ENCODE assay signal across 19 cellular contexts in the genomic region with DNA sequence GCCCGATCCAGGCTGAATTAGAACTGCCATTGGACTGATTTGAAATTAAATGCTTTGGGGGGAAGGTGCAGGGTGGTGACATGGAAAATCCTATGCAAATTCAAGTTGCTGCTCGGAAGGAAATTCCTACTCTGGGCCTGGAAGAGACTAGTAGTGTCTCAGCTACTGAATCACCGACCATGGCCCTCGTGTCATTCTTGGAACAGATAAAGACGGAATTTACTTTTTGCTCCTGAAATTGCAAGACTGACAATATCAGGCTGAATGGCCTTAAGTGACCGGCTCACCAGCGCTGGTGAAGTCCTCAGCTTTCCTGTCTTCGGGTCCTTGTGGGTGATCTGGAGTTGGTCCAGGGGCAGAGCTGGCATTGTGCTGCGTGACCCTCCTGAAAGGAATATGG. TPM values are rescaled to one million over a fixed set of nuclear protein-coding genes. Genes with fewer than 3 reads are reported as not detected.
A peak's percentile ranks its signal among the peaks of the same experiment; 100 is the strongest.
DNase-seq lines count a peak whose midpoint lies in the region; ATAC-seq and TF ChIP-seq lines count a peak whose summit lies in the region.
"Had no signal": no experiment of that assay in that cellular context is flagged by ENCODE, and none has a peak within 500 bp of the region (broad histone marks: within the 10 kb centered on the region; RNA-seq: fewer than 3 reads in every experiment).

No MANE protein-coding gene starts in this region.

- H3K27ac ChIP-seq in adrenal gland (peak overlapping the region in 4 of 5 donors; percentile 53 to 85 (median 77)), right lobe of liver (peak overlapping the region in 2 of 3 donors; percentile 13 to 24), skeletal muscle tissue (ENCODE audit: low read depth, low read length) (peak overlapping the region; percentile 75), spleen (peak overlapping the region in 4 of 8 donors; percentile 16 to 64 (median 29)), transverse colon (no peak overlapping the region)
- H3K27ac ChIP-seq: C4-2B had no signal

- no peaks in the 10 kb centered on the region for H3K27me3 ChIP-seq in adrenal gland
- H3K27me3 ChIP-seq in right lobe of liver = no peaks in the 10 kb centered on the region
- no peaks in the 10 kb centered on the region for H3K27me3 ChIP-seq in skeletal muscle tissue (ENCODE audit: control insufficient read depth in 3 of 3, insufficient read depth in 3 of 3, low read length in 3 of 3)
- H3K27me3 ChIP-seq in spleen (replicated peaks in 1 of 7) = no peaks in the 10 kb centered on the region
- H3K27me3 ChIP-seq in transverse colon = no peaks in the 10 kb centered on the region

- peaks cover 0 to 7% of the 10 kb centered on the region in 2 donors for H3K36me3 ChIP-seq in adrenal gland (replicated peaks in 1 of 2)
- H3K36me3 ChIP-seq in right lobe of liver = peaks cover 0 to 9% (median 0%) of the 10 kb centered on the region in 4 donors
- peaks cover 9 to 31% (median 10%) of the 10 kb centered on the region in 3 donors for H3K36me3 ChIP-seq in skeletal muscle tissue (ENCODE audit: control insufficient read depth in 3 of 3, insufficient read depth in 3 of 3, low read length in 3 of 3)
- H3K36me3 ChIP-seq in spleen = peaks cover 0 to 82% (median 43%) of the 10 kb centered on the region in 6 donors
- H3K36me3 ChIP-seq in transverse colon = peaks cover 0 to 18% (median 2%) of the 10 kb centered on the region in 4 donors

- TF ChIP-seq CTCF in adrenal gland (IDR thresholded peaks at IDR 0.05) = no peak
- TF ChIP-seq CTCF in right lobe of liver (IDR thresholded peaks at IDR 0.05) = no peak
- TF ChIP-seq CTCF in spleen (IDR thresholded peaks at IDR 0.05 in 8 of 11, conservative IDR thresholded peaks at IDR 0.05 in 3 of 11) = no peak
- no peak for TF ChIP-seq CTCF in transverse colon (IDR thresholded peaks at IDR 0.05)

- H3K4me1 ChIP-seq in adrenal gland (replicated peaks in 1 of 2) (peaks cover 36 to 58% of the 10 kb centered on the region in 2 donors), right lobe of liver (peaks cover 0 to 24% (median 9%) of the 10 kb centered on the region in 4 donors), skeletal muscle tissue (ENCODE audit: control insufficient read depth in 3 of 3, insufficient read depth in 3 of 3, low read length in 3 of 3) (peaks cover 32 to 42% (median 38%) of the 10 kb centered on the region in 3 donors), spleen (peaks cover 6 to 77% (median 33%) of the 10 kb centered on the region in 6 donors), transverse colon (peaks cover 2 to 22% (median 4%) of the 10 kb centered on the region in 4 donors)

- H3K9me3 ChIP-seq in adrenal gland (replicated peaks in 1 of 3) = no peaks in the 10 kb centered on the region
- H3K9me3 ChIP-seq in right lobe of liver = no peaks in the 10 kb centered on the region
- H3K9me3 ChIP-seq in skeletal muscle tissue (ENCODE audit: control insufficient read depth in 3 of 3, low read length in 3 of 3) = no peaks in the 10 kb centered on the region
- no peaks in the 10 kb centered on the region for H3K9me3 ChIP-seq in spleen
- H3K9me3 ChIP-seq in transverse colon = no peaks in the 10 kb centered on the region

- 40 to 47% (median 43%) methylated on average over 9 of the region's 9 CpGs for WGBS in adrenal gland, 4 donors
- WGBS in right lobe of liver (ENCODE audit: insufficient coverage, low coverage, low lambda C conversion rate, missing lambda C conversion rate) = 75% methylated on average over 7 of the region's 9 CpGs
- 83 to 94% (median 93%) methylated on average over 9 of the region's 9 CpGs for WGBS in spleen, 5 donors
- 94% methylated on average over 9 of the region's 9 CpGs; no CpG with 5 or more reads in 1 of the 2 donors for WGBS in transverse colon (ENCODE audit: low coverage in 1 of 2), 2 donors

- ATAC-seq in right lobe of liver = peak; percentile 7 to 46 (median 32)
- ATAC-seq: GM23338, SK-N-SH treated with all-trans-retinoic acid at 6 μM for 48 hours had no signal

- peak; percentile 29 for DNase-seq in OCI-M1 (lab: John Stamatoyannopoulos, UW)
- peak; percentile 29 to 72 (median 56) for DNase-seq in adrenal gland
- no peak for DNase-seq in right lobe of liver
- DNase-seq in NCI-H2196 (lab: John Stamatoyannopoulos, UW; ENCODE audit: unreplicated experiment) = no peak
- no peak for DNase-seq in stimulated activated CD4-positive, alpha-beta T cell treated with anti-CD3 and anti-CD28 coated beads, Interleukin-2, amount 100 ng/mL, for 48 hours
- DNase-seq in spleen = no peak
- DNase-seq in transverse colon = no peak
- DNase-seq: ACHN; DMS79; KG1; MV-4-11; NCI-H187 treated with DMSO at 0.1 percent for 48 hours; NCI-H69; NK-92 treated with Interleukin-12 subunit alpha and Interleukin-12 subunit beta, amount 100 ng/mL, for 24 hours; SHP77 treated with DMSO at 0.1 percent for 48 hours had no signal

- TF ChIP-seq POLR2A in adrenal gland (IDR thresholded peaks at IDR 0.05) (peak in 1 of 2 donors; percentile 24), right lobe of liver (IDR thresholded peaks at IDR 0.05) (no peak), spleen (IDR thresholded peaks at IDR 0.05) (no peak), transverse colon (IDR thresholded peaks at IDR 0.05) (no peak)

- no peak overlapping the region for H3K4me3 ChIP-seq in adrenal gland
- H3K4me3 ChIP-seq in right lobe of liver = no peak overlapping the region
- no peak overlapping the region for H3K4me3 ChIP-seq in skeletal muscle tissue (ENCODE audit: low read length in 3 of 3)
- no peak overlapping the region for H3K4me3 ChIP-seq in spleen
- H3K4me3 ChIP-seq in transverse colon = no peak overlapping the region
- H3K4me3 ChIP-seq: GM23338 had no signal

- no peak for TF ChIP-seq EP300 in transverse colon (IDR thresholded peaks at IDR 0.05; ENCODE audit: low read depth)

- H3K9ac ChIP-seq in skeletal muscle tissue (ENCODE audit: low read depth in 1 of 3, low read length in 3 of 3) = peak overlapping the region; percentile 12 to 65 (median 44)

- intact Hi-C loops in adrenal gland (cut with DNase I) = no loop called here
- intact Hi-C loops in right lobe of liver (cut with DNase I) = no loop called here
- intact Hi-C loops in spleen (cut with DNase I; ENCODE audit: low total_unique reads) = no loop called here
- intact Hi-C loops in transverse colon (cut with DNase I; ENCODE audit: low total_unique reads) = loop anchor here (10.0 kb wide), 1 partner anchor 173 kb away; no protein-coding TSS in a partner anchor

- in situ Hi-C loops in transverse colon (cut with MboI; ENCODE audit: low pct_ligation_motif_present in 1 of 4, low pct_unique_long_range_greater_than_20kb in 1 of 4, low sequenced_read_pairs in 3 of 4) = loop anchor here in 2 of 4 donors (25.0 kb wide), 1 partner anchor 180 kb away; no protein-coding TSS in a partner anchor

RNA-seq across cellular contexts. Expression of a gene that starts 6.1 kb away (rescaled TPM):
- total RNA-seq in adrenal gland (100 to 1,000 TPM in 1 of 8 donors, 10 to 100 TPM in 7; 49.3 to 101 (median 73.2) TPM), right lobe of liver (10 to 100 TPM; 41.2 to 56.1 (median 47.4) TPM), skeletal muscle tissue (15.7 TPM), spleen (10 to 100 TPM; 53.6 to 89.0 (median 68.6) TPM), transverse colon (10 to 100 TPM; 46.8 to 69.4 (median 62.2) TPM)
- polyA plus RNA-seq in adrenal gland (100 to 1,000 TPM in 2 of 3 donors, 10 to 100 TPM in 1; 83.3 to 153 (median 144) TPM), spleen (10 to 100 TPM; 34.1 to 47.3 (median 43.0) TPM)

RNA-seq across cellular contexts. Expression of a gene that starts 51.0 kb away (rescaled TPM):
- total RNA-seq in adrenal gland (10 to 100 TPM; 36.9 to 80.7 (median 51.3) TPM), right lobe of liver (10 to 100 TPM; 14.5 to 19.2 (median 18.2) TPM), skeletal muscle tissue (38.6 TPM), spleen (100 to 1,000 TPM in 3 of 7 donors, 10 to 100 TPM in 4; 65.7 to 137 (median 87.9) TPM), transverse colon (10 to 100 TPM; 52.5 to 92.7 (median 70.2) TPM)
- polyA plus RNA-seq in adrenal gland (10 to 100 TPM; 23.5 to 33.9 (median 23.6) TPM), spleen (10 to 100 TPM in 1 of 3 donors, 1 to 10 TPM in 2; 5.3 to 13.0 (median 6.7) TPM)

Comparison
In these comparisons a context has a peak if more than half of its experiments do, and no peak if none do; other contexts are left out.
1. DNase-seq: peak in OCI-M1 (single experiment) and adrenal gland (7 of 7); none in right lobe of liver (0 of 3), NCI-H2196 (single experiment), stimulated activated CD4-positive, alpha-beta T cell treated with anti-CD3 and anti-CD28 coated beads, Interleukin-2, amount 100 ng/mL, for 48 hours (0 of 2), spleen (single experiment) and transverse colon (single experiment).
2. H3K27ac ChIP-seq: peak in adrenal gland (4 of 5), right lobe of liver (2 of 3) and skeletal muscle tissue (single experiment); none in transverse colon (0 of 4).